14 cellular contexts compared by ENCODE assay signal in the genomic region with DNA sequence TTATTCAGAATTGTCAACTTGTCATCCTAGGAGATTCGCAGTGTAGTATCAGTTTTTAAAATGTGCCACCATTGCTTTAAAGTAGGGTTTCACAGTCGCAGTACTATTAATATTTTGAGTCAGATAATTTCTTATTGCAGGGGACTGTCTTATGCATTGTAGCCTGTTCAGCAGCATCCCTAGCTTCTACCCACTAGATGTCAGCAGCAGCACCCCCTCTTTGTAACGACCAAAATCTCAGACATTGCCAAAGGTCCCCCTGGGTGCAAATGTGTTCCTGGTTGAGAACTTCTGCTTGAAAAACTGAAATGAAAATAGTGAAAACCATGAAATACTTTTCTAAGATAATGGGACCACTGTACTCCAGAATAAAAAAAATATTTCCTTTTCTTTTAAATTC.
DNase-seq lines count a peak whose midpoint lies in the region; ATAC-seq and TF ChIP-seq lines count a peak whose summit lies in the region.
"Had no signal": no experiment of that assay in that cellular context is flagged by ENCODE, and none has a peak within 500 bp of the region (broad histone marks: within the 10 kb centered on the region; RNA-seq: fewer than 3 reads in every experiment).

No MANE protein-coding gene starts in this region.

- H3K9me3 Mint-ChIP-seq in chondrocyte (ENCODE audit: low read depth): peaks cover 5% of the 10 kb centered on the region
- no peaks in the 10 kb centered on the region for H3K9me3 Mint-ChIP-seq in neural progenitor cell

- peak; percentile 11; the same call in 1 of the 2 replicates for TF ChIP-seq CTCF in Loucy (conservative IDR thresholded peaks at IDR 0.05; ENCODE audit: low read length)
- TF ChIP-seq CTCF in chondrocyte (IDR thresholded peaks at IDR 0.05): peak; percentile 61
- peak; percentile 48 for TF ChIP-seq CTCF in neural progenitor cell (IDR thresholded peaks at IDR 0.05)

- no peak for ATAC-seq in GM21737 (IDR thresholded peaks at IDR 0.05; ENCODE audit: unreplicated experiment)
- ATAC-seq in stimulated activated naive CD8-positive, alpha-beta T cell treated with anti-CD3 and anti-CD28 coated beads, Interleukin-15, Interleukin-2, amounts not matched to agents 100 U/mL and 50 U/mL, for 24 hours: no peak
- ATAC-seq: Right ventricle myocardium inferior had no signal

- H3K27me3 Mint-ChIP-seq in chondrocyte (ENCODE audit: low read depth) (no peaks in the 10 kb centered on the region), neural progenitor cell (ENCODE audit: insufficient read depth, low read depth) (no peaks in the 10 kb centered on the region)

- H3K27ac Mint-ChIP-seq in chondrocyte (ENCODE audit: unreplicated experiment): no peak overlapping the region
- no peak overlapping the region for H3K27ac Mint-ChIP-seq in neural progenitor cell
- H3K27ac Mint-ChIP-seq: activated T-helper 2 cell treated with anti-CD3 and anti-CD28 coated beads, Interferon-gamma antibody, Interleukin-2, Interleukin-4, amounts not matched to agents 10 μg/mL and 5 μg/mL and 100 μg/mL, durations not matched to agents 14 hours and 24 hours and 36 hours had no signal

- no peaks in the 10 kb centered on the region for H3K9me2 ChIP-seq in Loucy (replicated peaks; ENCODE audit: low read depth, low read length)

- peak; percentile 1 to 2 for DNase-seq in NCI-H446 (lab: John Stamatoyannopoulos, UW)
- no peak for DNase-seq in NCI-H446 treated with DMSO at 0.1 percent for 48 hours (lab: John Stamatoyannopoulos, UW)
- DNase-seq in chondrocyte (ENCODE audit: low spot score): no peak
- peak; percentile 27 for DNase-seq in neural progenitor cell (ENCODE audit: low spot score)
- DNase-seq in A172 (ENCODE audit: low spot score): no peak
- no peak for DNase-seq in stimulated activated naive CD8-positive, alpha-beta T cell treated with anti-CD3 and anti-CD28 coated beads, Interleukin-15, Interleukin-2, amounts not matched to agents 100 U/mL and 50 U/mL, for 24 hours
- DNase-seq: activated CD4-positive, alpha-beta T cell treated with anti-CD3 and anti-CD28 coated beads, Interleukin-2, amount 50 U/mL, for 48 hours; anterior cingulate cortex; MV-4-11; NCI-H226 had no signal

- no peaks in the 10 kb centered on the region for H3K27me3 ChIP-seq in Loucy (ENCODE audit: insufficient read depth, low read length, poor library complexity, severe bottlenecking)
- no peaks in the 10 kb centered on the region for H3K27me3 ChIP-seq in neural progenitor cell

- H3K4me3 Mint-ChIP-seq in chondrocyte (ENCODE audit: unreplicated experiment): no peak overlapping the region
- H3K4me3 Mint-ChIP-seq in neural progenitor cell: no peak overlapping the region

- H3K4me3 ChIP-seq in Loucy (ENCODE audit: low read length, poor library complexity, severe bottlenecking) (no peak overlapping the region), neural progenitor cell (no peak overlapping the region)

- H3K27ac ChIP-seq in neural progenitor cell: no peak overlapping the region

- no peak overlapping the region for H3K9ac ChIP-seq in Loucy (ENCODE audit: low read depth, low read length, poor library complexity, severe bottlenecking)
- H3K9ac ChIP-seq in neural progenitor cell: no peak overlapping the region

- H3K4me1 Mint-ChIP-seq in chondrocyte (ENCODE audit: low read depth) (peaks cover 4% of the 10 kb centered on the region), neural progenitor cell (no peaks in the 10 kb centered on the region)

- H3F3A ChIP-seq in Loucy (ENCODE audit: low read depth) (no peaks in the 10 kb centered on the region), neural progenitor cell (ENCODE audit: low read depth) (no peaks in the 10 kb centered on the region)

- H4K20me1 ChIP-seq in Loucy (ENCODE audit: insufficient read depth, low read length, poor library complexity, severe bottlenecking) (no peaks in the 10 kb centered on the region), neural progenitor cell (ENCODE audit: low read depth) (no peaks in the 10 kb centered on the region)

- no peaks in the 10 kb centered on the region for H3K9me3 ChIP-seq in Loucy (ENCODE audit: insufficient read depth, low read depth, low read length)
- no peaks in the 10 kb centered on the region for H3K9me3 ChIP-seq in neural progenitor cell (ENCODE audit: low read depth)

- H3K36me3 ChIP-seq in Loucy (ENCODE audit: insufficient read depth, low read length): no peaks in the 10 kb centered on the region
- H3K36me3 ChIP-seq in neural progenitor cell: no peaks in the 10 kb centered on the region

- H2AFZ ChIP-seq in Loucy (ENCODE audit: low read length) (no peak overlapping the region), neural progenitor cell (replicated peaks) (no peak overlapping the region)

- H3K4me1 ChIP-seq in Loucy (ENCODE audit: insufficient read depth, low read length, poor library complexity, severe bottlenecking) (no peaks in the 10 kb centered on the region), neural progenitor cell (no peaks in the 10 kb centered on the region)

- H3K4me2 ChIP-seq in Loucy (ENCODE audit: low read depth, low read length, poor library complexity, severe bottlenecking) (no peak overlapping the region), neural progenitor cell (no peak overlapping the region)

- H3K36me3 Mint-ChIP-seq in chondrocyte (ENCODE audit: low read depth): no peaks in the 10 kb centered on the region
- H3K36me3 Mint-ChIP-seq in neural progenitor cell: no peaks in the 10 kb centered on the region

- H3K79me2 ChIP-seq in Loucy (ENCODE audit: insufficient read depth, low read length): no peaks in the 10 kb centered on the region
- no peaks in the 10 kb centered on the region for H3K79me2 ChIP-seq in neural progenitor cell (ENCODE audit: low read depth)

Comparison
In these comparisons a context has a peak if more than half of its experiments do, and no peak if none do; other contexts are left out.
1. DNase-seq: peak in NCI-H446 (2 of 2) and neural progenitor cell (single experiment); none in NCI-H446 treated with DMSO at 0.1 percent for 48 hours (single experiment), chondrocyte (single experiment), A172 (single experiment) and stimulated activated naive CD8-positive, alpha-beta T cell treated with anti-CD3 and anti-CD28 coated beads, Interleukin-15, Interleukin-2, amounts not matched to agents 100 U/mL and 50 U/mL, for 24 hours (single experiment).
2. CTCF ChIP-seq: peak in every context shown above with its lines; median percentile 61 in chondrocyte; 48 in neural progenitor cell; 11 in Loucy.